In genomic region chr20:62410742-62411478, GRCh38 we compare ENCODE assay signal across 16 cellular contexts. TPM values are rescaled to one million over a fixed set of nuclear protein-coding genes. Genes with fewer than 3 reads are reported as not detected.
"Had no signal": no experiment of that assay in that cellular context is flagged by ENCODE, and none has a peak within 500 bp of the region (broad histone marks: within the 10 kb centered on the region; RNA-seq: fewer than 3 reads in every experiment).

No MANE protein-coding gene starts in this region.

- H3K9me3 Mint-ChIP-seq: activated CD4-positive, alpha-beta memory T cell treated with anti-CD3 and anti-CD28 coated beads for 36 hours; activated naive CD4-positive, alpha-beta T cell treated with anti-CD3 and anti-CD28 coated beads, Interleukin-2, amount 10 ng/mL, durations not matched to agents 7 days and 5 days; activated T-helper 2 cell treated with anti-CD3 and anti-CD28 coated beads, Interferon-gamma antibody, Interleukin-2, Interleukin-4, amounts not matched to agents 10 μg/mL and 5 μg/mL and 100 μg/mL, durations not matched to agents 14 hours and 24 hours and 36 hours; mesothelial cell of epicardium; stimulated activated naive CD8-positive, alpha-beta T cell treated with anti-CD3 and anti-CD28 coated beads, Interleukin-15, amount 100 ng/mL, for 72 hours had no signal

- H3K27ac Mint-ChIP-seq: activated CD4-positive, alpha-beta memory T cell treated with anti-CD3 and anti-CD28 coated beads for 36 hours; activated CD8-positive, alpha-beta memory T cell treated with anti-CD3 and anti-CD28 coated beads, Interleukin-2, amount 10 ng/mL, durations not matched to agents 7 days and 5 days; activated T-helper 2 cell treated with anti-CD3 and anti-CD28 coated beads, Interferon-gamma antibody, Interleukin-2, Interleukin-4, amounts not matched to agents 10 μg/mL and 5 μg/mL and 100 μg/mL, durations not matched to agents 14 hours and 24 hours and 36 hours; mesothelial cell of epicardium had no signal

- H3K27me3 Mint-ChIP-seq: activated CD4-positive, alpha-beta memory T cell treated with anti-CD3 and anti-CD28 coated beads for 36 hours had no signal

- H3K36me3 Mint-ChIP-seq: activated CD4-positive, alpha-beta memory T cell treated with anti-CD3 and anti-CD28 coated beads for 36 hours; activated CD8-positive, alpha-beta memory T cell treated with anti-CD3 and anti-CD28 coated beads, Interleukin-2, amount 10 ng/mL, durations not matched to agents 7 days and 5 days; activated naive CD4-positive, alpha-beta T cell treated with anti-CD3 and anti-CD28 coated beads, Interleukin-2, amount 10 ng/mL, durations not matched to agents 7 days and 5 days; mesothelial cell of epicardium had no signal

- DNase-seq: activated CD8-positive, alpha-beta memory T cell treated with anti-CD3 and anti-CD28 coated beads, Interleukin-2, amount 10 ng/mL, durations not matched to agents 7 days and 5 days; gastrocnemius medialis had no signal

- H3K9me3 ChIP-seq: gastrocnemius medialis, heart left ventricle, upper lobe of right lung had no signal

- H3K36me3 ChIP-seq: gastrocnemius medialis, heart left ventricle, upper lobe of right lung had no signal

- H3K4me3 ChIP-seq: gastrocnemius medialis, heart left ventricle, lung, upper lobe of right lung had no signal

- H3K27ac ChIP-seq: gastrocnemius medialis, heart left ventricle, upper lobe of right lung had no signal

- ATAC-seq: activated CD8-positive, alpha-beta memory T cell treated with anti-CD3 and anti-CD28 coated beads, Interleukin-2, amount 10 ng/mL, durations not matched to agents 7 days and 5 days; gastrocnemius medialis; sciatic nerve; stimulated activated naive CD8-positive, alpha-beta T cell treated with anti-CD3 and anti-CD28 coated beads, Interleukin-15, amount 100 ng/mL, for 72 hours had no signal

- H3K4me3 Mint-ChIP-seq: activated CD4-positive, alpha-beta memory T cell treated with anti-CD3 and anti-CD28 coated beads for 36 hours; activated CD8-positive, alpha-beta memory T cell treated with anti-CD3 and anti-CD28 coated beads, Interleukin-2, amount 10 ng/mL, durations not matched to agents 7 days and 5 days; activated naive CD4-positive, alpha-beta T cell treated with anti-CD3 and anti-CD28 coated beads, Interleukin-2, amount 10 ng/mL, durations not matched to agents 7 days and 5 days; mesothelial cell of epicardium had no signal

- H3K27me3 ChIP-seq: gastrocnemius medialis, heart left ventricle, upper lobe of right lung had no signal

RNA-seq across cellular contexts. Expression of gene RBBP8NL, which starts 16.4 kb away (rescaled TPM):
- total RNA-seq: activated CD4-positive, alpha-beta memory T cell treated with anti-CD3 and anti-CD28 coated beads for 36 hours; activated CD8-positive, alpha-beta memory T cell treated with anti-CD3 and anti-CD28 coated beads, Interleukin-2, amount 10 ng/mL, durations not matched to agents 7 days and 5 days; activated T-helper 2 cell treated with anti-CD3 and anti-CD28 coated beads, Interferon-gamma antibody, Interleukin-2, Interleukin-4, amounts not matched to agents 10 μg/mL and 5 μg/mL and 100 μg/mL, durations not matched to agents 14 hours and 24 hours and 36 hours; chondrocyte; dermis microvascular lymphatic vessel endothelial cell; gastrocnemius medialis; heart left ventricle; osteocyte; pulmonary artery endothelial cell; sciatic nerve; temporal lobe had no signal
